In the genomic region with DNA sequence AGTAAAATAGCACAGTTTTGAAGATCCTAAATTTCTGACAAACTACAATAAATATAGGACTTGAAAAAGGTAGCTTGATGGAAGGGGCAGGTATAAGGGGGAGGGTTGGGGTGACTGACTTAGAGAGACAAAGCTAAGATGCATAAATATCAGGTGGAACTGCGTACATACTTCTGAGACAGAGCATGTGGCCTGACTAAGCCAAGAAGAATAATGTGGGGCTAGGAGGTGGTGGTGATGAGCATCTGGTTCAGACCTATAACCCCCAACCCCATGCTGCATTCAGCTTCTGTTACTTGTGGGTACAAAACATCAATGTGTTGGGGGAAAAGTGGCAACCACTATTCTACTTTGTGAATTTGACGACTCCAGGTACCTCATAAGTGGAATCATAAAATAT, we compare ENCODE assay signal across 20 cellular contexts. TPM values are rescaled to one million over a fixed set of nuclear protein-coding genes. Genes with fewer than 3 reads are reported as not detected.
DNase-seq lines count a peak whose midpoint lies in the region; ATAC-seq and TF ChIP-seq lines count a peak whose summit lies in the region.
"Had no signal": no experiment of that assay in that cellular context is flagged by ENCODE, and none has a peak within 500 bp of the region (broad histone marks: within the 10 kb centered on the region; RNA-seq: fewer than 3 reads in every experiment).

No MANE protein-coding gene starts in this region.

- no peak for ATAC-seq in WTC11
- ATAC-seq in GM19397 (IDR thresholded peaks at IDR 0.05; ENCODE audit: unreplicated experiment), result no peak
- no peak for ATAC-seq in left ventricle myocardium superior
- ATAC-seq: HepG2, Right ventricle myocardium inferior had no signal

- TF ChIP-seq CTCF in WTC11 (IDR thresholded peaks at IDR 0.05), result no peak
- TF ChIP-seq CTCF in mesothelial cell of epicardium (IDR thresholded peaks at IDR 0.05; ENCODE audit: unreplicated experiment), result no peak

- no peak for DNase-seq in activated CD4-positive, alpha-beta memory T cell treated with anti-CD3 and anti-CD28 coated beads for 36 hours
- no peak for DNase-seq in activated CD4-positive, alpha-beta memory T cell treated with anti-CD3 and anti-CD28 coated beads, Interleukin-2, amount 10 ng/mL, durations not matched to agents 7 days and 5 days
- no peak for DNase-seq in CD8-positive, alpha-beta memory T cell
- DNase-seq in WTC11 (ENCODE audit: low spot score) (no peak), mesothelial cell of epicardium (ENCODE audit: low spot score in 2 of 2, unreplicated experiment in 2 of 2) (no peak), left ventricle myocardium superior (no peak)
- DNase-seq in activated CD4-positive, alpha-beta T cell treated with anti-CD3 and anti-CD28 coated beads for 1 hour, result no peak
- DNase-seq: AML-193, DMS53, EL, H7, KG1, NCI-H1694, NCI-H2081 treated with DMSO at 0.1 percent for 48 hours, NCI-H510A, NCI-H748 treated with DMSO at 0.1 percent for 48 hours had no signal

- H3K27me3 ChIP-seq in CD8-positive, alpha-beta memory T cell (ENCODE audit: insufficient read depth, low read length, poor library complexity, severe bottlenecking), result no peaks in the 10 kb centered on the region

- intact Hi-C loops in activated CD4-positive, alpha-beta memory T cell treated with anti-CD3 and anti-CD28 coated beads for 36 hours (cut with micrococcal nuclease), result no loop called here
- intact Hi-C loops in left ventricle myocardium superior (cut with micrococcal nuclease), result no loop called here

- H3K27me3 Mint-ChIP-seq in activated CD4-positive, alpha-beta memory T cell treated with anti-CD3 and anti-CD28 coated beads for 36 hours, result no peaks in the 10 kb centered on the region
- no peaks in the 10 kb centered on the region for H3K27me3 Mint-ChIP-seq in activated CD4-positive, alpha-beta memory T cell treated with anti-CD3 and anti-CD28 coated beads, Interleukin-2, amount 10 ng/mL, durations not matched to agents 7 days and 5 days
- no peaks in the 10 kb centered on the region for H3K27me3 Mint-ChIP-seq in CD8-positive, alpha-beta memory T cell
- H3K27me3 Mint-ChIP-seq in WTC11 (ENCODE audit: low read depth), result no peaks in the 10 kb centered on the region
- H3K27me3 Mint-ChIP-seq in mesothelial cell of epicardium (ENCODE audit: low read depth), result no peaks in the 10 kb centered on the region

- H3K4me1 Mint-ChIP-seq in activated CD4-positive, alpha-beta memory T cell treated with anti-CD3 and anti-CD28 coated beads for 36 hours (ENCODE audit: low read depth), result peaks cover 52% of the 10 kb centered on the region
- peaks cover 27% of the 10 kb centered on the region for H3K4me1 Mint-ChIP-seq in activated CD4-positive, alpha-beta memory T cell treated with anti-CD3 and anti-CD28 coated beads, Interleukin-2, amount 10 ng/mL, durations not matched to agents 7 days and 5 days
- H3K4me1 Mint-ChIP-seq in CD8-positive, alpha-beta memory T cell, result peaks cover 59 to 76% (median 72%) of the 10 kb centered on the region in 3 donors
- peaks cover 67% of the 10 kb centered on the region for H3K4me1 Mint-ChIP-seq in WTC11
- H3K4me1 Mint-ChIP-seq in mesothelial cell of epicardium, result peaks cover 23% of the 10 kb centered on the region

- H3K27ac ChIP-seq in CD8-positive, alpha-beta memory T cell (ENCODE audit: low read depth, low read length), result no peak overlapping the region
- H3K27ac ChIP-seq: 22Rv1 had no signal

- no peaks in the 10 kb centered on the region for H3K9me3 ChIP-seq in CD8-positive, alpha-beta memory T cell (ENCODE audit: low read length)

- peaks cover 5% of the 10 kb centered on the region for H3K36me3 Mint-ChIP-seq in activated CD4-positive, alpha-beta memory T cell treated with anti-CD3 and anti-CD28 coated beads for 36 hours
- peaks cover 8% of the 10 kb centered on the region for H3K36me3 Mint-ChIP-seq in activated CD4-positive, alpha-beta memory T cell treated with anti-CD3 and anti-CD28 coated beads, Interleukin-2, amount 10 ng/mL, durations not matched to agents 7 days and 5 days (ENCODE audit: low read depth)
- H3K36me3 Mint-ChIP-seq in CD8-positive, alpha-beta memory T cell, result peaks cover 0 to 10% (median 3%) of the 10 kb centered on the region in 3 donors
- H3K36me3 Mint-ChIP-seq in WTC11 (no peaks in the 10 kb centered on the region), mesothelial cell of epicardium (peaks cover 13% of the 10 kb centered on the region)

- peaks cover 24% of the 10 kb centered on the region for H3K4me1 ChIP-seq in CD8-positive, alpha-beta memory T cell (ENCODE audit: insufficient read depth, low read length)

- no peaks in the 10 kb centered on the region for H3K36me3 ChIP-seq in CD8-positive, alpha-beta memory T cell (ENCODE audit: insufficient read depth, low read length)

- no peak overlapping the region for H3K4me3 Mint-ChIP-seq in activated CD4-positive, alpha-beta memory T cell treated with anti-CD3 and anti-CD28 coated beads for 36 hours
- no peak overlapping the region for H3K4me3 Mint-ChIP-seq in activated CD4-positive, alpha-beta memory T cell treated with anti-CD3 and anti-CD28 coated beads, Interleukin-2, amount 10 ng/mL, durations not matched to agents 7 days and 5 days
- peak overlapping the region in 4 of 7 donors; percentile 10 to 35 (median 25) for H3K4me3 Mint-ChIP-seq in CD8-positive, alpha-beta memory T cell
- peak overlapping the region; percentile 27; the same call in 1 of the 2 replicates for H3K4me3 Mint-ChIP-seq in WTC11
- H3K4me3 Mint-ChIP-seq in mesothelial cell of epicardium, result no peak overlapping the region

- CTCF ChIA-PET in activated CD4-positive, alpha-beta memory T cell treated with anti-CD3 and anti-CD28 coated beads for 36 hours (lab: Charles Lee), result interaction anchor here (1.8 kb wide), 1 partner anchor 10 kb away, joined by 7 read pairs; no protein-coding TSS in a partner anchor
- CTCF ChIA-PET in activated CD4-positive, alpha-beta memory T cell treated with anti-CD3 and anti-CD28 coated beads, Interleukin-2, amount 10 ng/mL, durations not matched to agents 7 days and 5 days (lab: Charles Lee), result interaction anchor here (1.3 kb wide), 1 partner anchor 33 kb away, joined by 3 read pairs; no protein-coding TSS in a partner anchor
- CTCF ChIA-PET in CD8-positive, alpha-beta memory T cell (lab: Charles Lee), result no interaction called here
- CTCF ChIA-PET in WTC11 (lab: Charles Lee), result interaction anchor here (1.5 kb wide), 1 partner anchor 10 kb away, joined by 7 read pairs; no protein-coding TSS in a partner anchor

- H3K9me3 Mint-ChIP-seq in activated CD4-positive, alpha-beta memory T cell treated with anti-CD3 and anti-CD28 coated beads for 36 hours, result peaks cover 5% of the 10 kb centered on the region
- no peaks in the 10 kb centered on the region for H3K9me3 Mint-ChIP-seq in activated CD4-positive, alpha-beta memory T cell treated with anti-CD3 and anti-CD28 coated beads, Interleukin-2, amount 10 ng/mL, durations not matched to agents 7 days and 5 days
- no peaks in the 10 kb centered on the region for H3K9me3 Mint-ChIP-seq in CD8-positive, alpha-beta memory T cell
- H3K9me3 Mint-ChIP-seq in WTC11, result no peaks in the 10 kb centered on the region
- peaks cover 21% of the 10 kb centered on the region for H3K9me3 Mint-ChIP-seq in mesothelial cell of epicardium

- H3K27ac Mint-ChIP-seq in activated CD4-positive, alpha-beta memory T cell treated with anti-CD3 and anti-CD28 coated beads for 36 hours, result peak overlapping the region; percentile 24
- H3K27ac Mint-ChIP-seq in activated CD4-positive, alpha-beta memory T cell treated with anti-CD3 and anti-CD28 coated beads, Interleukin-2, amount 10 ng/mL, durations not matched to agents 7 days and 5 days, result no peak overlapping the region
- peak overlapping the region in 5 of 8 donors; percentile 1 to 39 (median 18) for H3K27ac Mint-ChIP-seq in CD8-positive, alpha-beta memory T cell
- no peak overlapping the region for H3K27ac Mint-ChIP-seq in WTC11
- peak overlapping the region; percentile 12 for H3K27ac Mint-ChIP-seq in mesothelial cell of epicardium

- H3K4me3 ChIP-seq in CD8-positive, alpha-beta memory T cell (ENCODE audit: low read length), result no peak overlapping the region

- POLR2A ChIA-PET in activated CD4-positive, alpha-beta memory T cell treated with anti-CD3 and anti-CD28 coated beads for 36 hours (lab: Charles Lee), result no interaction called here
- POLR2A ChIA-PET in activated CD4-positive, alpha-beta memory T cell treated with anti-CD3 and anti-CD28 coated beads, Interleukin-2, amount 10 ng/mL, durations not matched to agents 7 days and 5 days (lab: Charles Lee), result interaction anchor here (1.0 to 1.4 kb wide), 2 partner anchors 9 to 20 kb away, joined by 3 to 8 read pairs; a partner anchor contains a TSS
- POLR2A ChIA-PET in CD8-positive, alpha-beta memory T cell (lab: Charles Lee), result interaction anchor here (1.6 kb wide), 1 partner anchor 20 kb away, joined by 7 read pairs; a partner anchor contains a TSS
- POLR2A ChIA-PET in WTC11 (lab: Charles Lee), result no interaction called here

TF ChIP-seq in WTC11, 78 proteins besides CTCF, POLR2A, EP300 and RAD21:
- TF ChIP-seq JUN (CRISPR knock-in tag; IDR thresholded peaks at IDR 0.05) (no peak), ZNF396 (CRISPR knock-in tag; IDR thresholded peaks at IDR 0.05; ENCODE audit: borderline replicate concordance) (no peak), TEAD4 (CRISPR knock-in tag; IDR thresholded peaks at IDR 0.05) (no peak), ETV6 (CRISPR knock-in tag; IDR thresholded peaks at IDR 0.05) (no peak)
- TF ChIP-seq, protein P1, sequence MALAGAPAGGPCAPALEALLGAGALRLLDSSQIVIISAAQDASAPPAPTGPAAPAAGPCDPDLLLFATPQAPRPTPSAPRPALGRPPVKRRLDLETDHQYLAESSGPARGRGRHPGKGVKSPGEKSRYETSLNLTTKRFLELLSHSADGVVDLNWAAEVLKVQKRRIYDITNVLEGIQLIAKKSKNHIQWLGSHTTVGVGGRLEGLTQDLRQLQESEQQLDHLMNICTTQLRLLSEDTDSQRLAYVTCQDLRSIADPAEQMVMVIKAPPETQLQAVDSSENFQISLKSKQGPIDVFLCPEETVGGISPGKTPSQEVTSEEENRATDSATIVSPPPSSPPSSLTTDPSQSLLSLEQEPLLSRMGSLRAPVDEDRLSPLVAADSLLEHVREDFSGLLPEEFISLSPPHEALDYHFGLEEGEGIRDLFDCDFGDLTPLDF (CRISPR knock-in tag; IDR thresholded peaks at IDR 0.05), result no peak
TF ChIP-seq in WTC11: peak in this region for 0.

RNA-seq across cellular contexts. Expression of a gene that starts 19.8 kb away (rescaled TPM):
- 10 to 100 TPM; 55.8 to 57.5 TPM for total RNA-seq in activated CD4-positive, alpha-beta memory T cell treated with anti-CD3 and anti-CD28 coated beads for 36 hours
- 10 to 100 TPM; 43.9 to 45.9 TPM for total RNA-seq in activated CD4-positive, alpha-beta memory T cell treated with anti-CD3 and anti-CD28 coated beads, Interleukin-2, amount 10 ng/mL, durations not matched to agents 7 days and 5 days
- 10 to 100 TPM; 53.7 to 54.5 TPM for total RNA-seq in CD8-positive, alpha-beta memory T cell
- polyA plus RNA-seq in CD8-positive, alpha-beta memory T cell, result 27.1 TPM
- total RNA-seq in WTC11 (2021) (163 to 177 TPM (median 175 TPM) in 3 replicates), mesothelial cell of epicardium (87.0 to 91.6 TPM (median 87.3 TPM) in 3 replicates), left ventricle myocardium superior (51.7 TPM)

Comparison
In these comparisons a context has a peak if more than half of its experiments do, and no peak if none do; other contexts are left out.
1. H3K27ac Mint-ChIP-seq: peak in activated CD4-positive, alpha-beta memory T cell treated with anti-CD3 and anti-CD28 coated beads for 36 hours (single experiment), CD8-positive, alpha-beta memory T cell (5 of 8) and mesothelial cell of epicardium (single experiment); none in activated CD4-positive, alpha-beta memory T cell treated with anti-CD3 and anti-CD28 coated beads, Interleukin-2, amount 10 ng/mL, durations not matched to agents 7 days and 5 days (single experiment) and WTC11 (single experiment).
2. POLR2A ChIA-PET loops: an anchor here in activated CD4-positive, alpha-beta memory T cell treated with anti-CD3 and anti-CD28 coated beads, Interleukin-2, amount 10 ng/mL, durations not matched to agents 7 days and 5 days (1.0 to 1.4 kb wide) and CD8-positive, alpha-beta memory T cell (1.6 kb wide); none called in activated CD4-positive, alpha-beta memory T cell treated with anti-CD3 and anti-CD28 coated beads for 36 hours and WTC11.
3. H3K4me3 Mint-ChIP-seq: peak in CD8-positive, alpha-beta memory T cell (4 of 7) and WTC11 (single experiment); none in activated CD4-positive, alpha-beta memory T cell treated with anti-CD3 and anti-CD28 coated beads for 36 hours (single experiment), activated CD4-positive, alpha-beta memory T cell treated with anti-CD3 and anti-CD28 coated beads, Interleukin-2, amount 10 ng/mL, durations not matched to agents 7 days and 5 days (single experiment) and mesothelial cell of epicardium (single experiment).